Comparison of ENCODE assay signal across 8 cellular contexts in genomic region chr3:52238193-52238760, GRCh38. TPM values are rescaled to one million over a fixed set of nuclear protein-coding genes. Genes with fewer than 3 reads are reported as not detected.
DNase-seq lines count a peak whose midpoint lies in the region; ATAC-seq and TF ChIP-seq lines count a peak whose summit lies in the region.

No MANE protein-coding gene starts in this region.

- in situ Hi-C loops in mammary epithelial cell (cut with MboI; ENCODE audit: low sequenced_read_pairs in 2 of 2) = no loop called here

- no peaks in the 10 kb centered on the region for H3F3A ChIP-seq in Loucy (ENCODE audit: low read depth)

- peak overlapping the region; percentile 97 for H3K9ac ChIP-seq in Loucy (ENCODE audit: low read depth, low read length, poor library complexity, severe bottlenecking)
- H3K9ac ChIP-seq in mammary epithelial cell (ENCODE audit: insufficient read depth, low read length) = peak overlapping the region; percentile 32

- H4K20me1 ChIP-seq in Loucy (ENCODE audit: insufficient read depth, low read length, poor library complexity, severe bottlenecking) (peaks cover 15% of the 10 kb centered on the region), mammary epithelial cell (ENCODE audit: insufficient read depth, low read length) (no peaks in the 10 kb centered on the region)

- H2AFZ ChIP-seq in Loucy (ENCODE audit: low read length) (peak overlapping the region; percentile 97), mammary epithelial cell (ENCODE audit: low read depth, low read length) (peak overlapping the region; percentile 95)

- BruUV-seq in mammary epithelial cell (replicated peaks; lab: Mats Ljungman, UMichigan) = TSS peak; percentile 54

- H3K4me3 ChIP-seq in Loucy (ENCODE audit: low read length, poor library complexity, severe bottlenecking) (peak overlapping the region; percentile 99), mammary epithelial cell (replicated peaks in 1 of 3; ENCODE audit: insufficient read depth in 1 of 3, low read depth in 2 of 3, low read length in 3 of 3) (peak overlapping the region; percentile 51 to 99 (median 95)), mesodermal cell (ENCODE audit: extremely low read depth, insufficient read depth, low read length, poor library complexity, severe bottlenecking) (peak overlapping the region; percentile 81), aorta (ENCODE audit: low read length in 2 of 2) (peak overlapping the region; percentile 52 to 89)

- dilution Hi-C loops in mammary epithelial cell (cut with HindIII; ENCODE audit: low sequenced_read_pairs) = no loop called here

- H3K4me1 ChIP-seq in Loucy (ENCODE audit: insufficient read depth, low read length, poor library complexity, severe bottlenecking) (peaks cover 34% of the 10 kb centered on the region), mammary epithelial cell (ENCODE audit: insufficient read depth, low read length) (peaks cover 36% of the 10 kb centered on the region), mesodermal cell (ENCODE audit: control insufficient read depth, insufficient read depth, low read length, poor library complexity, severe bottlenecking) (peaks cover 24% of the 10 kb centered on the region), aorta (ENCODE audit: control insufficient read depth in 1 of 2, insufficient read depth in 2 of 2, low read length in 2 of 2) (no peaks in the 10 kb centered on the region)

- no peaks in the 10 kb centered on the region for H3K9me3 ChIP-seq in Loucy (ENCODE audit: insufficient read depth, low read depth, low read length)
- H3K9me3 ChIP-seq in mammary epithelial cell (replicated peaks; ENCODE audit: insufficient read depth, low read length) = no peaks in the 10 kb centered on the region
- peaks cover 3% of the 10 kb centered on the region for H3K9me3 ChIP-seq in mesodermal cell (ENCODE audit: control insufficient read depth, low read length)
- H3K9me3 ChIP-seq in aorta (ENCODE audit: control insufficient read depth, low read length) = no peaks in the 10 kb centered on the region

- 2% methylated on average over 11 of the region's 11 CpGs for WGBS in mammary epithelial cell (ENCODE audit: low coverage, missing lambda C conversion rate)
- 19 to 24% methylated on average over 8 to 9 of the region's 11 CpGs for WGBS in mesodermal cell (ENCODE audit: insufficient coverage in 2 of 2), 2 experiments
- 9 to 10% methylated on average over 11 of the region's 11 CpGs for WGBS in aorta, 2 donors

- H3K36me3 ChIP-seq in Loucy (ENCODE audit: insufficient read depth, low read length) (no peaks in the 10 kb centered on the region), mammary epithelial cell (ENCODE audit: insufficient read depth, low read length) (no peaks in the 10 kb centered on the region), mesodermal cell (ENCODE audit: control insufficient read depth, insufficient read depth, low read length) (peaks cover 20% of the 10 kb centered on the region), aorta (ENCODE audit: control insufficient read depth in 1 of 2, insufficient read depth in 2 of 2, low read length in 1 of 2) (no peaks in the 10 kb centered on the region)

- no peaks in the 10 kb centered on the region for H3K27me3 ChIP-seq in Loucy (ENCODE audit: insufficient read depth, low read length, poor library complexity, severe bottlenecking)
- H3K27me3 ChIP-seq in mammary epithelial cell (ENCODE audit: insufficient read depth, low read length) = no peaks in the 10 kb centered on the region
- no peaks in the 10 kb centered on the region for H3K27me3 ChIP-seq in aorta (ENCODE audit: control insufficient read depth in 1 of 2, insufficient read depth in 2 of 2, low read length in 1 of 2)

- TF ChIP-seq CTCF in Loucy (conservative IDR thresholded peaks at IDR 0.05; ENCODE audit: low read length) (no peak), mammary epithelial cell (conservative IDR thresholded peaks at IDR 0.05 in 1 of 2, IDR thresholded peaks at IDR 0.05 in 1 of 2; ENCODE audit: extremely low read depth in 1 of 2, insufficient read depth in 1 of 2, low read depth in 1 of 2, low read length in 2 of 2) (no peak)

- no peaks in the 10 kb centered on the region for H3K9me2 ChIP-seq in Loucy (replicated peaks; ENCODE audit: low read depth, low read length)

- CTCF ChIA-PET in mammary epithelial cell (lab: Charles Lee; ENCODE audit: low non-redundant PET) = interaction anchor here (0.6 kb wide), 3 partner anchors 18 to 93 kb away, joined by 3 to 4 read pairs (median 4); partner anchors contain the start of gene GLYCTK

- ATAC-seq in GM21360 (IDR thresholded peaks at IDR 0.05; ENCODE audit: unreplicated experiment) (peak; percentile 2), aorta (ENCODE audit: low FRiP score) (peak; percentile 5), GM21381 (IDR thresholded peaks at IDR 0.05; ENCODE audit: unreplicated experiment) (no peak)

- H3K27ac ChIP-seq in mammary epithelial cell (ENCODE audit: insufficient read depth, low read depth, low read length) (peak overlapping the region; percentile 66), mesodermal cell (ENCODE audit: low read depth, low read length, severe bottlenecking) (peak overlapping the region; percentile 73), aorta (ENCODE audit: low read depth in 1 of 2, low read length in 2 of 2) (peak overlapping the region in 1 of 2 donors; percentile 45)

- no peak for DNase-seq in mammary epithelial cell
- DNase-seq in aorta = peak in 1 of 2 donors; percentile 46
- no peak for DNase-seq in central memory CD4-positive, alpha-beta T cell
- no peak for DNase-seq in NCI-H1105 (lab: John Stamatoyannopoulos, UW)

- H3K4me2 ChIP-seq in Loucy (ENCODE audit: low read depth, low read length, poor library complexity, severe bottlenecking) (peak overlapping the region; percentile 94), mammary epithelial cell (ENCODE audit: insufficient read depth, low read depth, low read length) (peak overlapping the region; percentile 91)

- intact Hi-C loops in mammary epithelial cell (cut with micrococcal nuclease) (loop anchor here (5.0 kb wide), 2 partner anchors 191 to 209 kb away; partner anchors contain the start of gene SEMA3G), aorta (cut with DNase I) (loop anchor here (5.0 kb wide), 2 partner anchors 39 to 49 kb away; partner anchors contain the start of genes GLYCTK (in 1 of the 2) and WDR82 (in 1 of the 2))

- H3K79me2 ChIP-seq in Loucy (ENCODE audit: insufficient read depth, low read length) = peaks cover 54% of the 10 kb centered on the region
- H3K79me2 ChIP-seq in mammary epithelial cell (ENCODE audit: insufficient read depth, low read length) = peaks cover 54% of the 10 kb centered on the region

RNA-seq across cellular contexts. Expression of gene TWF2, which starts 0.7 kb away (rescaled TPM):
- total RNA-seq in mammary epithelial cell = 10 to 100 TPM; 67.8 to 96.2 TPM
- 137 TPM for polyA plus RNA-seq in mammary epithelial cell
- polyA minus RNA-seq in mammary epithelial cell = 179 TPM
- 75.3 TPM for polyA plus RNA-seq in mesodermal cell (2013, experiment 1 of 2)
- polyA plus RNA-seq in mesodermal cell (2013, experiment 2 of 2) = 61.3 TPM
- 10 to 100 TPM; 40.5 to 52.2 TPM for total RNA-seq in aorta
- polyA plus RNA-seq in aorta = 10 to 100 TPM; 42.3 to 48.0 TPM

RNA-seq across cellular contexts. Expression of gene PPM1M, which starts 7.3 kb away (rescaled TPM):
- total RNA-seq in mammary epithelial cell (1 to 10 TPM; 4.8 to 8.7 TPM), aorta (10 to 100 TPM; 26.7 to 43.4 TPM)
- polyA plus RNA-seq in mammary epithelial cell (4.3 TPM), aorta (10 to 100 TPM; 26.2 to 33.7 TPM)
- polyA minus RNA-seq in mammary epithelial cell = not detected
- 8.4 TPM for polyA plus RNA-seq in mesodermal cell (2013, experiment 1 of 2)
- polyA plus RNA-seq in mesodermal cell (2013, experiment 2 of 2) = 7.7 TPM

RNA-seq across cellular contexts. Expression of gene TLR9, which starts 12.8 kb away (rescaled TPM):
- total RNA-seq in mammary epithelial cell (not detected), aorta (under 1 TPM; 0.42 to 0.81 TPM)
- polyA plus RNA-seq in mammary epithelial cell (not detected), aorta (not detected)
- not detected for polyA minus RNA-seq in mammary epithelial cell
- polyA plus RNA-seq in mesodermal cell (2013, experiment 1 of 2) = 0.15 TPM
- not detected for polyA plus RNA-seq in mesodermal cell (2013, experiment 2 of 2)

RNA-seq across cellular contexts. Expression of gene WDR82, which starts 40.2 kb away (rescaled TPM):
- total RNA-seq in mammary epithelial cell (10 to 100 TPM; 54.3 to 59.8 TPM), aorta (10 to 100 TPM; 58.1 to 72.4 TPM)
- polyA plus RNA-seq in mammary epithelial cell (52.7 TPM), aorta (10 to 100 TPM; 27.9 to 31.6 TPM)
- polyA minus RNA-seq in mammary epithelial cell = 57.3 TPM
- 68.1 TPM for polyA plus RNA-seq in mesodermal cell (2013, experiment 1 of 2)
- 62.5 TPM for polyA plus RNA-seq in mesodermal cell (2013, experiment 2 of 2)

RNA-seq across cellular contexts. Expression of gene ALAS1, which starts 40.3 kb away (rescaled TPM):
- 10 to 100 TPM; 24.2 to 39.2 TPM for total RNA-seq in mammary epithelial cell
- polyA plus RNA-seq in mammary epithelial cell = 49.2 TPM
- 34.0 TPM for polyA minus RNA-seq in mammary epithelial cell
- 62.2 TPM for polyA plus RNA-seq in mesodermal cell (2013, experiment 1 of 2)
- 53.6 TPM for polyA plus RNA-seq in mesodermal cell (2013, experiment 2 of 2)
- total RNA-seq in aorta = 10 to 100 TPM; 30.2 to 34.5 TPM
- 10 to 100 TPM; 14.4 to 16.5 TPM for polyA plus RNA-seq in aorta
